24 cellular contexts compared by ENCODE assay signal in genomic region chr4:48122756-48123155, GRCh38.
"Had no signal": no experiment of that assay in that cellular context is flagged by ENCODE, and none has a peak within 500 bp of the region (broad histone marks: within the 10 kb centered on the region; RNA-seq: fewer than 3 reads in every experiment).

No MANE protein-coding gene starts in this region.

- DNase-seq: effector CD8-positive, alpha-beta T cell; endodermal cell; foreskin fibroblast; gastrocnemius medialis; head of caudate nucleus; left ventricle myocardium superior; lower lobe of right lung; natural killer cell; occipital lobe; ovary; posterior cingulate gyrus; psoas muscle; right cardiac atrium; sigmoid colon; stimulated activated CD4-positive, alpha-beta T cell treated with anti-CD3 and anti-CD28 coated beads, Interleukin-2, amount 100 ng/mL, for 24 hours; stimulated activated CD4-positive, alpha-beta T cell treated with anti-CD3 and anti-CD28 coated beads, Interleukin-4, amount 100 ng/mL, for 24 hours; stimulated activated naive CD4-positive, alpha-beta T cell treated with Interleukin-2 at 50 U/mL for 16 hours; stomach; tibial artery had no signal

- ATAC-seq: esophagus mucosa; gastrocnemius medialis; left ventricle myocardium superior; lower lobe of right lung; natural killer cell; psoas muscle; right cardiac atrium; stimulated activated effector memory CD8-positive, alpha-beta T cell treated with anti-CD3 and anti-CD28 coated beads, Interleukin-12 subunit alpha, Interleukin-12 subunit beta, amount 100 ng/mL, for 72 hours had no signal

- H3K36me3 Mint-ChIP-seq: memory B cell, natural killer cell, type B pancreatic cell had no signal

- H3K9me3 Mint-ChIP-seq: dendritic cell treated with granulocyte-macrophage colony-stimulating factor and Interleukin-4, amounts not matched to agents 40 ng/mL and 50 ng/mL, for 4 days; endodermal cell; memory B cell; natural killer cell; stimulated activated effector memory CD8-positive, alpha-beta T cell treated with anti-CD3 and anti-CD28 coated beads, Interleukin-12 subunit alpha, Interleukin-12 subunit beta, amount 100 ng/mL, for 72 hours; type B pancreatic cell had no signal

- H3K27me3 Mint-ChIP-seq: memory B cell, type B pancreatic cell had no signal

- H3K27ac Mint-ChIP-seq: dendritic cell treated with granulocyte-macrophage colony-stimulating factor and Interleukin-4, amounts not matched to agents 40 ng/mL and 50 ng/mL, for 4 days; endodermal cell; memory B cell; stimulated activated effector memory CD8-positive, alpha-beta T cell treated with anti-CD3 and anti-CD28 coated beads, Interleukin-12 subunit alpha, Interleukin-12 subunit beta, amount 100 ng/mL, for 72 hours had no signal

- H3K4me3 Mint-ChIP-seq: dendritic cell treated with granulocyte-macrophage colony-stimulating factor and Interleukin-4, amounts not matched to agents 40 ng/mL and 50 ng/mL, for 4 days; endodermal cell; memory B cell; stimulated activated effector memory CD8-positive, alpha-beta T cell treated with anti-CD3 and anti-CD28 coated beads, Interleukin-12 subunit alpha, Interleukin-12 subunit beta, amount 100 ng/mL, for 72 hours; type B pancreatic cell had no signal
